1 cellular context compared by ENCODE assay signal in genomic region chr5:135329913-135330797, GRCh38.
TF ChIP-seq lines count a peak whose summit lies in the region.

No MANE protein-coding gene starts in this region.

TF ChIP-seq in HepG2, 621 proteins besides CTCF, POLR2A, EP300 and RAD21 (continued from another document):
- TF ChIP-seq RARA (CRISPR knock-in tag; IDR thresholded peaks at IDR 0.05): peak; percentile 68
- TF ChIP-seq ARID2 (CRISPR knock-in tag; IDR thresholded peaks at IDR 0.05; ENCODE audit: borderline replicate concordance): no peak
- TF ChIP-seq GATA4 (IDR thresholded peaks at IDR 0.05; ENCODE audit: borderline replicate concordance, low read depth): no peak
- TF ChIP-seq ZNF746 (CRISPR knock-in tag; IDR thresholded peaks at IDR 0.05): no peak
- TF ChIP-seq ZNF33A (CRISPR knock-in tag; IDR thresholded peaks at IDR 0.05; ENCODE audit: borderline replicate concordance): no peak
- TF ChIP-seq ZBTB7A (CRISPR knock-in tag; IDR thresholded peaks at IDR 0.05): no peak
- TF ChIP-seq CREM (IDR thresholded peaks at IDR 0.05): no peak
- no peak for TF ChIP-seq CREM (CRISPR knock-in tag; IDR thresholded peaks at IDR 0.05)
- TF ChIP-seq ZNF672 (CRISPR knock-in tag; IDR thresholded peaks at IDR 0.05): no peak
- no peak for TF ChIP-seq ZNF652 (CRISPR knock-in tag; IDR thresholded peaks at IDR 0.05; ENCODE audit: borderline replicate concordance, low read depth)
- TF ChIP-seq U2AF1 (optimal IDR thresholded peaks at IDR 0.05; ENCODE audit: low read depth, low read length): no peak
- peak; percentile 70 for TF ChIP-seq BHLHE40 (IDR thresholded peaks at IDR 0.05; ENCODE audit: low read length)
- TF ChIP-seq DMTF1 (CRISPR knock-in tag; IDR thresholded peaks at IDR 0.05): no peak
- no peak for TF ChIP-seq NFE2L2 (IDR thresholded peaks at IDR 0.05; ENCODE audit: low read length)
- TF ChIP-seq ARNT2 (CRISPR knock-in tag; IDR thresholded peaks at IDR 0.05; ENCODE audit: low read depth): no peak
- no peak for TF ChIP-seq GFI1 (CRISPR knock-in tag; IDR thresholded peaks at IDR 0.05; ENCODE audit: borderline replicate concordance)
- TF ChIP-seq ASH2L (IDR thresholded peaks at IDR 0.05; ENCODE audit: insufficient read length, low read depth, low read length): peak; percentile 36
- no peak for TF ChIP-seq THYN1 (CRISPR knock-in tag; IDR thresholded peaks at IDR 0.05; ENCODE audit: borderline replicate concordance, low read depth)
- 0 out of 2 replicates have a peak, but pooled peaks have one; percentile 13 for TF ChIP-seq FOXP4 (CRISPR knock-in tag; IDR thresholded peaks at IDR 0.05)
- TF ChIP-seq NR3C1 (CRISPR knock-in tag; IDR thresholded peaks at IDR 0.05): no peak
- TF ChIP-seq ZNF552 (CRISPR knock-in tag; IDR thresholded peaks at IDR 0.05; ENCODE audit: borderline replicate concordance): no peak
- TF ChIP-seq ZNF761 (CRISPR knock-in tag; conservative IDR thresholded peaks at IDR 0.05): 0 out of 2 replicates have a peak, but pooled peaks have one; percentile 23
- no peak for TF ChIP-seq HOXA9 (CRISPR knock-in tag; IDR thresholded peaks at IDR 0.05; ENCODE audit: borderline replicate concordance)
- no peak for TF ChIP-seq TCF12 (IDR thresholded peaks at IDR 0.05)
- no peak for TF ChIP-seq TCF12 (CRISPR knock-in tag; IDR thresholded peaks at IDR 0.05)
- TF ChIP-seq XRCC5 (optimal IDR thresholded peaks at IDR 0.05; ENCODE audit: low read length): no peak
- no peak for TF ChIP-seq ZNF737 (CRISPR knock-in tag; IDR thresholded peaks at IDR 0.05; ENCODE audit: borderline replicate concordance)
- no peak for TF ChIP-seq IRX3 (CRISPR knock-in tag; IDR thresholded peaks at IDR 0.05; ENCODE audit: borderline replicate concordance, low read depth)
- no peak for TF ChIP-seq SETDB1 (CRISPR knock-in tag; IDR thresholded peaks at IDR 0.05; ENCODE audit: borderline replicate concordance)
- TF ChIP-seq ZNF333 (CRISPR knock-in tag; IDR thresholded peaks at IDR 0.05; ENCODE audit: borderline replicate concordance): no peak
- TF ChIP-seq ZBTB4 (CRISPR knock-in tag; IDR thresholded peaks at IDR 0.05; ENCODE audit: borderline replicate concordance): no peak
